Comparison of ENCODE assay signal across 2 cellular contexts in genomic region chr1:40690919-40691537, GRCh38.
TF ChIP-seq lines count a peak whose summit lies in the region.

No MANE protein-coding gene starts in this region.

TF ChIP-seq in A549, 52 proteins besides CTCF, POLR2A, EP300 and RAD21 (continued from another document):
- TF ChIP-seq, protein P1, sequence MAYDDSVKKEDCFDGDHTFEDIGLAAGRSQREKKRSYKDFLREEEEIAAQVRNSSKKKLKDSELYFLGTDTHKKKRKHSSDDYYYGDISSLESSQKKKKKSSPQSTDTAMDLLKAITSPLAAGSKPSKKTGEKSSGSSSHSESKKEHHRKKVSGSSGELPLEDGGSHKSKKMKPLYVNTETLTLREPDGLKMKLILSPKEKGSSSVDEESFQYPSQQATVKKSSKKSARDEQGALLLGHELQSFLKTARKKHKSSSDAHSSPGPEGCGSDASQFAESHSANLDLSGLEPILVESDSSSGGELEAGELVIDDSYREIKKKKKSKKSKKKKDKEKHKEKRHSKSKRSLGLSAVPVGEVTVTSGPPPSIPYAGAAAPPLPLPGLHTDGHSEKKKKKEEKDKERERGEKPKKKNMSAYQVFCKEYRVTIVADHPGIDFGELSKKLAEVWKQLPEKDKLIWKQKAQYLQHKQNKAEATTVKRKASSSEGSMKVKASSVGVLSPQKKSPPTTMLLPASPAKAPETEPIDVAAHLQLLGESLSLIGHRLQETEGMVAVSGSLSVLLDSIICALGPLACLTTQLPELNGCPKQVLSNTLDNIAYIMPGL (CRISPR knock-in tag; IDR thresholded peaks at IDR 0.05; ENCODE audit: borderline replicate concordance) = no peak
- TF ChIP-seq JUNB (IDR thresholded peaks at IDR 0.05) (no peak), FOSB (CRISPR knock-in tag; IDR thresholded peaks at IDR 0.05) (no peak), TP53 (CRISPR knock-in tag; IDR thresholded peaks at IDR 0.05) (no peak; the same call in 1 of the 2 replicates), HOXB5 (CRISPR knock-in tag; IDR thresholded peaks at IDR 0.05) (no peak), ZC3H11A (IDR thresholded peaks at IDR 0.05) (no peak), RFX5 (IDR thresholded peaks at IDR 0.05) (no peak), CBX8 (IDR thresholded peaks at IDR 0.05) (no peak)
- TF ChIP-seq, protein P2, sequence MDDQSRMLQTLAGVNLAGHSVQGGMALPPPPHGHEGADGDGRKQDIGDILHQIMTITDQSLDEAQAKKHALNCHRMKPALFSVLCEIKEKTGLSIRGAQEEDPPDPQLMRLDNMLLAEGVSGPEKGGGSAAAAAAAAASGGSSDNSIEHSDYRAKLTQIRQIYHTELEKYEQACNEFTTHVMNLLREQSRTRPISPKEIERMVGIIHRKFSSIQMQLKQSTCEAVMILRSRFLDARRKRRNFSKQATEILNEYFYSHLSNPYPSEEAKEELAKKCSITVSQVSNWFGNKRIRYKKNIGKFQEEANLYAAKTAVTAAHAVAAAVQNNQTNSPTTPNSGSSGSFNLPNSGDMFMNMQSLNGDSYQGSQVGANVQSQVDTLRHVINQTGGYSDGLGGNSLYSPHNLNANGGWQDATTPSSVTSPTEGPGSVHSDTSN (IDR thresholded peaks at IDR 0.05) = no peak
- TF ChIP-seq, protein P3, sequence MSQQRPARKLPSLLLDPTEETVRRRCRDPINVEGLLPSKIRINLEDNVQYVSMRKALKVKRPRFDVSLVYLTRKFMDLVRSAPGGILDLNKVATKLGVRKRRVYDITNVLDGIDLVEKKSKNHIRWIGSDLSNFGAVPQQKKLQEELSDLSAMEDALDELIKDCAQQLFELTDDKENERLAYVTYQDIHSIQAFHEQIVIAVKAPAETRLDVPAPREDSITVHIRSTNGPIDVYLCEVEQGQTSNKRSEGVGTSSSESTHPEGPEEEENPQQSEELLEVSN (IDR thresholded peaks at IDR 0.05; ENCODE audit: borderline replicate concordance, low read depth) = no peak

TF ChIP-seq in IMR-90, 13 proteins besides CTCF, POLR2A, EP300 and RAD21 (continued from another document):
- TF ChIP-seq RCOR1 (IDR thresholded peaks at IDR 0.05; ENCODE audit: insufficient replicate concordance, low read length) (no peak), RFX5 (IDR thresholded peaks at IDR 0.05; ENCODE audit: low read depth, low read length) (no peak), NFE2L2 (IDR thresholded peaks at IDR 0.05; ENCODE audit: low read depth, low read length) (no peak), SMC3 (IDR thresholded peaks at IDR 0.05; ENCODE audit: low read depth, low read length) (no peak), CEBPB (IDR thresholded peaks at IDR 0.05; ENCODE audit: low read depth, low read length) (no peak), MXI1 (IDR thresholded peaks at IDR 0.05; ENCODE audit: borderline replicate concordance, low read depth, low read length) (no peak), MAFK (IDR thresholded peaks at IDR 0.05; ENCODE audit: low read depth, low read length) (no peak)
